Comparison of ENCODE assay signal across 10 cellular contexts in the genomic region with DNA sequence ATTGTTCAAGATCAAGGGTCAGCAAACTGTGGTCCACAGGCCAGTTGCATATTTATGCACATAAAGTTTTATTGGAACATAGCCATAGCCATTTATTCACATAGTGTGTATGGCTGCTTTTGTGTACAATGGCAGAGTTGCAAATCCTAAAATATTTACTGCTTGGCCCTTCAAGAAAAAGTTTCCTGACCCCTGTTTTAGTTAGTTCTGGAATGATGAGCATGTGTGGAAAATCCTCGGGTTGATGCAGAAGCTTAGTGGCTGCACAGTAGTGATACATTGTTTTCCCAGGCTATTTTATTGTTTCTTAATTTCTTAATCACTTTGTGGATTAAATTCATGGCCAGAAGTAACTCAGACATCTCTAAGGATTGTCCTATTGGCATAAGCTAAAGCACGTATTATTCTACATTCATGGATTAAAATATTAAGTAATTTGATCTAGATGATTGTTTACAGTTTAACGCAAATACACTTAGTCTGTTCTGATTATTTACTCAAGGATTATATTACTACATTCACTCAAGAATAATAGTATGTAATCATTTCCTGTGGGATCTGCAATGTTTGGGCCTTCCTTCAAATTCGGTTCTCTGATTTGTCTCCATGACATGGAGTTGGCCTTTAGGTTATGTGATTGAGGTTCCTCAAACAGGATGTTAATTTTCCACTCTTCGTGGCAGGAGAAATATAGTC. TPM values are rescaled to one million over a fixed set of nuclear protein-coding genes. Genes with fewer than 3 reads are reported as not detected.
DNase-seq lines count a peak whose midpoint lies in the region; ATAC-seq, FAIRE-seq and TF ChIP-seq lines count a peak whose summit lies in the region.
"Had no signal": no experiment of that assay in that cellular context is flagged by ENCODE, and none has a peak within 500 bp of the region (broad histone marks: within the 10 kb centered on the region; RNA-seq: fewer than 3 reads in every experiment).

No MANE protein-coding gene starts in this region.

- intact Hi-C loops in endothelial cell of umbilical vein (cut with micrococcal nuclease) (no loop called here), colonic mucosa (cut with DNase I) (no loop called here)

- H3K4me3 ChIP-seq in endothelial cell of umbilical vein (replicated peaks in 1 of 3; ENCODE audit: insufficient read depth in 1 of 3, low read depth in 1 of 3, low read length in 3 of 3) (no peak overlapping the region), skin epidermis (no peak overlapping the region), colonic mucosa (no peak overlapping the region)

- peak overlapping the region; percentile 1 for H3K4me2 ChIP-seq in endothelial cell of umbilical vein (ENCODE audit: insufficient read depth, low read length)

- DNase-seq in EL (peak; percentile 35), NCI-H510A treated with DMSO at 0.1 percent for 48 hours (lab: John Stamatoyannopoulos, UW) (peak; percentile 54), endothelial cell of umbilical vein (ENCODE audit: low read depth, low spot score) (peak; percentile 51), LoVo (ENCODE audit: low spot score) (no peak), colonic mucosa (no peak)
- DNase-seq in activated naive CD4-positive, alpha-beta T cell (lab: John Stamatoyannopoulos, UW), result no peak
- DNase-seq: activated CD8-positive, alpha-beta T cell treated with anti-CD3 and anti-CD28 coated beads, Interleukin-2, amount 10 ng/mL, durations not matched to agents 7 days and 5 days; effector CD4-positive, alpha-beta T cell had no signal

- TF ChIP-seq CTCF in endothelial cell of umbilical vein (IDR thresholded peaks at IDR 0.05; ENCODE audit: extremely low read depth in 1 of 2, insufficient read depth in 1 of 2, low read depth in 1 of 2, low read length in 2 of 2) (no peak), colonic mucosa (IDR thresholded peaks at IDR 0.05) (no peak)

- H3K27ac ChIP-seq in endothelial cell of umbilical vein (ENCODE audit: insufficient read depth, low read depth, low read length) (no peak overlapping the region), skin epidermis (peak overlapping the region in 15 of 21 experiments; percentile 20 to 79 (median 69)), colonic mucosa (no peak overlapping the region)

- POLR2A ChIA-PET in endothelial cell of umbilical vein (lab: Charles Lee), result interaction anchor here (0.6 kb wide), 1 partner anchor 11 kb away, joined by 4 read pairs; no protein-coding TSS in a partner anchor

- no peaks in the 10 kb centered on the region for H3K9me1 ChIP-seq in endothelial cell of umbilical vein (replicated peaks; ENCODE audit: control insufficient read depth, extremely low read depth, insufficient read depth, low read length)

- H3K9ac ChIP-seq in endothelial cell of umbilical vein (replicated peaks; ENCODE audit: extremely low read depth, insufficient read depth, low read length) (no peak overlapping the region), colonic mucosa (ENCODE audit: low read depth in 2 of 2, low read length in 2 of 2) (no peak overlapping the region)

- H4K20me1 ChIP-seq in endothelial cell of umbilical vein (replicated peaks; ENCODE audit: control insufficient read depth, extremely low read depth, insufficient read depth, low read length), result no peaks in the 10 kb centered on the region

- ATAC-seq in GM19395 (IDR thresholded peaks at IDR 0.05; ENCODE audit: unreplicated experiment), result no peak

- H3K27me3 ChIP-seq in endothelial cell of umbilical vein (ENCODE audit: control insufficient read depth in 2 of 2, insufficient read depth in 2 of 2, low read length in 2 of 2) (no peaks in the 10 kb centered on the region), colonic mucosa (no peaks in the 10 kb centered on the region)

- no TSS peak for BruUV-seq in endothelial cell of umbilical vein (replicated peaks; lab: Mats Ljungman, UMichigan)

- no peaks in the 10 kb centered on the region for H3K9me3 ChIP-seq in endothelial cell of umbilical vein (replicated peaks; ENCODE audit: control insufficient read depth, insufficient read depth, low read length)
- no peaks in the 10 kb centered on the region for H3K9me3 ChIP-seq in colonic mucosa

- peaks cover 7% of the 10 kb centered on the region for H3K4me1 ChIP-seq in endothelial cell of umbilical vein (ENCODE audit: control insufficient read depth, extremely low read depth, insufficient read depth, low read length)
- no peaks in the 10 kb centered on the region for H3K4me1 ChIP-seq in colonic mucosa

- FAIRE-seq in endothelial cell of umbilical vein (lab: Jason Lieb, UNC), result no peak

- no peaks in the 10 kb centered on the region for H3K79me2 ChIP-seq in endothelial cell of umbilical vein (ENCODE audit: control insufficient read depth, insufficient read depth, low read length)

- H3K36me3 ChIP-seq in endothelial cell of umbilical vein (ENCODE audit: control insufficient read depth in 2 of 2, extremely low read depth in 1 of 2, insufficient read depth in 2 of 2, low read length in 2 of 2) (no peaks in the 10 kb centered on the region), colonic mucosa (no peaks in the 10 kb centered on the region)

- H2AFZ ChIP-seq in endothelial cell of umbilical vein (ENCODE audit: low read depth, low read length), result no peak overlapping the region

- dilution Hi-C loops in endothelial cell of umbilical vein (cut with MboI; ENCODE audit: extremely low pct_ligation_motif_present, low sequenced_read_pairs), result no loop called here

- CTCF ChIA-PET in endothelial cell of umbilical vein (lab: Charles Lee), result interaction anchor here (1.0 to 2.2 kb wide), 4 partner anchors 12 to 245 kb away, joined by 3 to 11 read pairs (median 3); no protein-coding TSS in a partner anchor

- TF ChIP-seq POLR2A in endothelial cell of umbilical vein (IDR thresholded peaks at IDR 0.05; ENCODE audit: low read depth, low read length), result no peak

TF ChIP-seq in endothelial cell of umbilical vein, 7 proteins besides CTCF, POLR2A, EP300 and RAD21:
- TF ChIP-seq MAX (IDR thresholded peaks at IDR 0.05; ENCODE audit: insufficient read depth, insufficient read length), result no peak
- TF ChIP-seq MYC (IDR thresholded peaks at IDR 0.05; ENCODE audit: low read depth, low read length), result no peak
- TF ChIP-seq POLR2AphosphoS5 (IDR thresholded peaks at IDR 0.05; ENCODE audit: insufficient read depth, low read depth, low read length), result no peak
- no peak for TF ChIP-seq EZH2 (IDR thresholded peaks at IDR 0.05; ENCODE audit: borderline replicate concordance, low read depth, low read length, severe bottlenecking)
- TF ChIP-seq FOS (IDR thresholded peaks at IDR 0.05; ENCODE audit: borderline replicate concordance, insufficient read depth, low read length), result no peak
TF ChIP-seq in endothelial cell of umbilical vein: peak in this region for 0.

RNA-seq across cellular contexts. Expression of gene CRIPT, which starts 27.8 kb away (rescaled TPM):
- 13.5 and 14.1 TPM in 2 replicates for total RNA-seq in endothelial cell of umbilical vein
- 3.8 and 4.7 TPM in 2 replicates for polyA plus RNA-seq in endothelial cell of umbilical vein
- polyA plus RNA-seq in endothelial cell of umbilical vein (2011; cell fraction: cytosol; rRNA removed), result 6.3 and 7.0 TPM in 2 replicates
- polyA plus RNA-seq in endothelial cell of umbilical vein (2011; cell fraction: nucleus; rRNA removed), result 3.7 and 5.1 TPM in 2 replicates
- polyA plus RNA-seq in endothelial cell of umbilical vein (2012), result 12.9 and 19.0 TPM in 2 replicates
- 5.1 and 6.0 TPM in 2 replicates for polyA minus RNA-seq in endothelial cell of umbilical vein
- polyA minus RNA-seq in endothelial cell of umbilical vein (2011; cell fraction: cytosol; rRNA and poly(A)+ RNA removed), result 9.4 TPM
- 6.5 and 10.3 TPM in 2 replicates for polyA minus RNA-seq in endothelial cell of umbilical vein (2011; cell fraction: nucleus; rRNA and poly(A)+ RNA removed)
- 10 to 100 TPM; 10.0 to 13.6 TPM for total RNA-seq in colonic mucosa

RNA-seq across cellular contexts. Expression of gene PIGF, which starts 28.0 kb away (rescaled TPM):
- total RNA-seq in endothelial cell of umbilical vein, result 25.6 and 26.5 TPM in 2 replicates
- 20.1 and 23.7 TPM in 2 replicates for polyA plus RNA-seq in endothelial cell of umbilical vein
- polyA plus RNA-seq in endothelial cell of umbilical vein (2011; cell fraction: cytosol; rRNA removed), result 20.5 and 23.9 TPM in 2 replicates
- polyA plus RNA-seq in endothelial cell of umbilical vein (2011; cell fraction: nucleus; rRNA removed), result 16.5 and 19.5 TPM in 2 replicates
- polyA plus RNA-seq in endothelial cell of umbilical vein (2012), result 26.6 and 33.0 TPM in 2 replicates
- polyA minus RNA-seq in endothelial cell of umbilical vein, result 20.5 and 20.8 TPM in 2 replicates
- 7.1 TPM for polyA minus RNA-seq in endothelial cell of umbilical vein (2011; cell fraction: cytosol; rRNA and poly(A)+ RNA removed)
- polyA minus RNA-seq in endothelial cell of umbilical vein (2011; cell fraction: nucleus; rRNA and poly(A)+ RNA removed), result 20.7 and 25.1 TPM in 2 replicates
- 10 to 100 TPM; 28.1 to 36.0 TPM for total RNA-seq in colonic mucosa

RNA-seq across cellular contexts. Expression of gene SOCS5, which starts 54.3 kb away (rescaled TPM):
- total RNA-seq in endothelial cell of umbilical vein (9.0 and 9.3 TPM in 2 replicates), colonic mucosa (10 to 100 TPM in 1 of 2 donors, 1 to 10 TPM in 1; 8.2 to 17.5 TPM)
- 3.6 and 4.4 TPM in 2 replicates for polyA plus RNA-seq in endothelial cell of umbilical vein
- 4.6 and 4.9 TPM in 2 replicates for polyA plus RNA-seq in endothelial cell of umbilical vein (2011; cell fraction: cytosol; rRNA removed)
- 5.0 and 5.3 TPM in 2 replicates for polyA plus RNA-seq in endothelial cell of umbilical vein (2011; cell fraction: nucleus; rRNA removed)
- 6.1 and 7.5 TPM in 2 replicates for polyA plus RNA-seq in endothelial cell of umbilical vein (2012)
- 13.8 and 14.9 TPM in 2 replicates for polyA minus RNA-seq in endothelial cell of umbilical vein
- 8.1 TPM for polyA minus RNA-seq in endothelial cell of umbilical vein (2011; cell fraction: cytosol; rRNA and poly(A)+ RNA removed)
- polyA minus RNA-seq in endothelial cell of umbilical vein (2011; cell fraction: nucleus; rRNA and poly(A)+ RNA removed), result 10.9 and 14.4 TPM in 2 replicates

Comparison
In these comparisons a context has a peak if more than half of its experiments do, and no peak if none do; other contexts are left out.
1. DNase-seq: peak in EL (single experiment), NCI-H510A treated with DMSO at 0.1 percent for 48 hours (single experiment) and endothelial cell of umbilical vein (single experiment); none in activated naive CD4-positive, alpha-beta T cell (0 of 4), LoVo (single experiment) and colonic mucosa (single experiment).
2. H3K27ac ChIP-seq: peak in skin epidermis (15 of 21); none in endothelial cell of umbilical vein (single experiment) and colonic mucosa (single experiment).